8 cellular contexts compared by ENCODE assay signal in the genomic region with DNA sequence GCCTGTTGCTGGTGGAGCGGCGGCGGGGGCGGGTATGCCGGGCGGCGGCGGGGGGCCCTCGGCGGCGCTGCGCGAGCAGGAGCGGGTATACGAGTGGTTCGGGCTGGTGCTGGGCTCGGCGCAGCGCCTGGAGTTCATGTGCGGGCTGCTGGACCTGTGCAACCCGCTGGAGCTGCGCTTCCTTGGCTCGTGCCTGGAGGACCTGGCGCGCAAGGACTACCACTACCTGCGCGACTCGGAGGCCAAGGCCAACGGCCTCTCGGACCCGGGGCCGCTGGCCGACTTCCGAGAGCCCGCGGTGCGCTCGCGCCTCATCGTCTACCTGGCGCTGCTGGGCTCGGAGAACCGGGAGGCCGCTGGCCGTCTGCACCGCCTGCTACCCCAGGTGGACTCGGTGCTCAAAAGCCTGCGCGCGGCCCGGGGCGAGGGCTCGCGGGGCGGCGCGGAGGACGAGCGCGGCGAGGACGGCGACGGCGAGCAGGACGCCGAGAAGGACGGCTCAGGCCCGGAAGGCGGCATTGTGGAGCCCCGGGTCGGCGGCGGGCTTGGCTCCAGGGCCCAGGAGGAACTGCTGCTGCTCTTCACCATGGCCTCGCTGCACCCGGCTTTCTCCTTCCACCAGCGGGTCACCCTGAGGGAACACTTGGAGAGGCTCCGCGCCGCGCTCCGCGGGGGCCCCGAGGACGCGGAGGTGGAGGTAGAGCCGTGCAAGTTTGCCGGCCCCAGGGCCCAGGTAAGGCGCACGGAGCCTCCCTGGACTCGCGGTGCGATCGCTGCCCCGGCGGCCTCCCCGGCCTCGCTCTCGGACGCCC.
A peak's percentile ranks its signal among the peaks of the same experiment; 100 is the strongest.
DNase-seq lines count a peak whose midpoint lies in the region.

No MANE protein-coding gene starts in this region.

- DNase-seq in DMS79 treated with DMSO at 0.1 percent for 48 hours (lab: John Stamatoyannopoulos, UW) (peak; percentile 20), DMS79 (lab: John Stamatoyannopoulos, UW) (no peak), NCI-H1092 (lab: John Stamatoyannopoulos, UW) (peak; percentile 41), cerebellar cortex (ENCODE audit: low spot score) (peak; percentile 33), kidney tubule cell (ENCODE audit: low spot score) (peak; percentile 68), NCI-H1436 (lab: John Stamatoyannopoulos, UW) (no peak)
- peak; percentile 67 for DNase-seq in activated CD4-positive, CD25-positive, alpha-beta regulatory T cell treated with anti-CD3 and anti-CD28 coated beads, Interleukin-2, amount 50 U/mL, for 72 hours
- DNase-seq in stimulated activated CD4-positive, alpha-beta T cell treated with anti-CD3 and anti-CD28 coated beads, Interleukin-1b, Interleukin-23, amount 100 ng/mL, for 4 hours (ENCODE audit: low read depth in 2 of 2): peak; percentile 43 to 49

Comparison
In these comparisons a context has a peak if more than half of its experiments do, and no peak if none do; other contexts are left out.
1. DNase-seq: peak in DMS79 treated with DMSO at 0.1 percent for 48 hours (single experiment), NCI-H1092 (single experiment), activated CD4-positive, CD25-positive, alpha-beta regulatory T cell treated with anti-CD3 and anti-CD28 coated beads, Interleukin-2, amount 50 U/mL, for 72 hours (single experiment), cerebellar cortex (single experiment), kidney tubule cell (single experiment) and stimulated activated CD4-positive, alpha-beta T cell treated with anti-CD3 and anti-CD28 coated beads, Interleukin-1b, Interleukin-23, amount 100 ng/mL, for 4 hours (2 of 2); none in DMS79 (single experiment) and NCI-H1436 (single experiment).